8 cellular contexts compared by ENCODE assay signal in the genomic region with DNA sequence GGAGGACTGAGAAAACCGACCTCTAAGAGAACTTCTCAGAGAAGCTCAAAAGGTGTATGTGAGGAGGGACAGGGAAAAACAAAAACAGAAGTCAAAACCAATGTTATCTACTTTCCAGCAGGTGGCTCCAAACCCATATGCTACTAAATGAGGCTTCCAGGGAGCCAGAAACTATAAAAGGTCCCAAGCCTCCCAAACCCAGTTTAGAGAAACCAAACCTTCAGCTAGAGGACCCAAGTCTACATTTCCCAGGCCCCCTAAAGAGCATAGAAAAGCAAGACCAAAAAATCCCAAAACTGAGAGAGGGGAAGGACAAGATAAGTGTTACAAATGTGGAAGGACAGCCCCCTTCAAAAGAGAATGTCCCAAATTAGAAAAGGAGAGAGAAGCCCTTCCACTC. TPM values are rescaled to one million over a fixed set of nuclear protein-coding genes. Genes with fewer than 3 reads are reported as not detected.
DNase-seq lines count a peak whose midpoint lies in the region; ATAC-seq, FAIRE-seq and TF ChIP-seq lines count a peak whose summit lies in the region.

No MANE protein-coding gene starts in this region.

- no peaks in the 10 kb centered on the region for H3K9me3 Mint-ChIP-seq in CD4-positive, alpha-beta T cell

- no peak for FAIRE-seq in GM12891 (lab: Jason Lieb, UNC)

- CTCF ChIA-PET in CD4-positive, alpha-beta T cell (lab: Charles Lee): no interaction called here

- no peak for TF ChIP-seq POLR2A in GM12891 (IDR thresholded peaks at IDR 0.05; ENCODE audit: low read depth, low read length)

- peaks cover 0 to 4% of the 10 kb centered on the region in 2 donors for H3K36me3 ChIP-seq in left lung

- H3K36me3 Mint-ChIP-seq in CD4-positive, alpha-beta T cell (ENCODE audit: low read depth): no peaks in the 10 kb centered on the region

- H3K4me1 Mint-ChIP-seq in CD4-positive, alpha-beta T cell (ENCODE audit: low read depth): no peaks in the 10 kb centered on the region

- ATAC-seq in CD4-positive, alpha-beta T cell (ENCODE audit: poor library complexity): no peak
- ATAC-seq in GM18870 (IDR thresholded peaks at IDR 0.05; ENCODE audit: unreplicated experiment) (peak; percentile 40), left lung (peak; percentile 78), GM18520 (IDR thresholded peaks at IDR 0.05; ENCODE audit: unreplicated experiment) (no peak)

- no peak overlapping the region for H3K4me3 ChIP-seq in left lung

- no peak for DNase-seq in CD4-positive, alpha-beta T cell
- DNase-seq in NCI-H2227 treated with DMSO at 0.1 percent for 48 hours (lab: John Stamatoyannopoulos, UW): peak; percentile 8
- peak; percentile 10 for DNase-seq in cerebellum (ENCODE audit: low spot score)
- no peak for DNase-seq in left lung
- no peak for DNase-seq in GM12891 (ENCODE audit: insufficient read length, low spot score)
- DNase-seq in NCI-H187 treated with DMSO at 0.1 percent for 48 hours (lab: John Stamatoyannopoulos, UW): no peak

- no peak overlapping the region for H3K27ac Mint-ChIP-seq in CD4-positive, alpha-beta T cell

- intact Hi-C loops in CD4-positive, alpha-beta T cell (cut with DNase I, micrococcal nuclease): loop anchor here in 1 of 2 experiments (1.0 to 10.0 kb wide), 2 partner anchors 33 to 1888 kb away; no protein-coding TSS in a partner anchor
- intact Hi-C loops in left lung (cut with DNase I): no loop called here

- H3K4me1 ChIP-seq in left lung: peaks cover 3 to 10% of the 10 kb centered on the region in 2 donors

- TF ChIP-seq CTCF in CD4-positive, alpha-beta T cell (IDR thresholded peaks at IDR 0.05): peak; percentile 65
- peak; percentile 38 to 39 for TF ChIP-seq CTCF in left lung (IDR thresholded peaks at IDR 0.05)

- no peaks in the 10 kb centered on the region for H3K9me3 ChIP-seq in CD4-positive, alpha-beta T cell (ENCODE audit: control insufficient read depth, low read length)
- no peaks in the 10 kb centered on the region for H3K9me3 ChIP-seq in left lung

- POLR2A ChIA-PET in CD4-positive, alpha-beta T cell (lab: Charles Lee): no interaction called here

- no peaks in the 10 kb centered on the region for H3K27me3 Mint-ChIP-seq in CD4-positive, alpha-beta T cell

- H3K4me3 Mint-ChIP-seq in CD4-positive, alpha-beta T cell: no peak overlapping the region

- no peak overlapping the region for H3K27ac ChIP-seq in CD4-positive, alpha-beta T cell (ENCODE audit: low read depth, low read length)
- no peak overlapping the region for H3K27ac ChIP-seq in left lung

- no peaks in the 10 kb centered on the region for H3K27me3 ChIP-seq in CD4-positive, alpha-beta T cell (ENCODE audit: control insufficient read depth, insufficient read depth, low read length)
- no peaks in the 10 kb centered on the region for H3K27me3 ChIP-seq in left lung

TF ChIP-seq in GM12891, 5 proteins besides CTCF, POLR2A, EP300 and RAD21:
- no peak for TF ChIP-seq TAF1 (IDR thresholded peaks at IDR 0.05; ENCODE audit: low read depth, low read length)
- TF ChIP-seq SPI1 (IDR thresholded peaks at IDR 0.05; ENCODE audit: low read depth, low read length): no peak
- no peak for TF ChIP-seq POLR2AphosphoS5 (IDR thresholded peaks at IDR 0.05; ENCODE audit: low read depth, low read length)

RNA-seq across cellular contexts. Expression of a gene that starts 3.7 kb away (rescaled TPM):
- not detected for total RNA-seq in CD4-positive, alpha-beta T cell
- total RNA-seq in cerebellum (not detected), left lung (under 1 TPM in 1 of 2 donors, not detected in 1; 0.29 TPM)
- polyA plus RNA-seq in GM12891 (2012; ENCODE audit: low read depth, missing spikeins): not detected

RNA-seq across cellular contexts. Expression of a gene that starts 12.4 kb away (rescaled TPM):
- not detected for total RNA-seq in CD4-positive, alpha-beta T cell
- total RNA-seq in cerebellum (0.27 TPM), left lung (100 to 1,000 TPM in 1 of 2 donors, 1 to 10 TPM in 1; 7.8 to 127 TPM)
- not detected for polyA plus RNA-seq in GM12891 (2012; ENCODE audit: low read depth, missing spikeins)

RNA-seq across cellular contexts. Expression of a gene that starts 26.7 kb away (rescaled TPM):
- 10 to 100 TPM; 11.5 to 15.0 TPM for total RNA-seq in CD4-positive, alpha-beta T cell
- total RNA-seq in cerebellum: 9.2 TPM
- 10 to 100 TPM in 1 of 2 donors, 1 to 10 TPM in 1; 9.8 to 11.7 TPM for total RNA-seq in left lung
- polyA plus RNA-seq in GM12891 (2012; ENCODE audit: low read depth, missing spikeins): 12.6 TPM

RNA-seq across cellular contexts. Expression of a gene that starts 26.9 kb away (rescaled TPM):
- total RNA-seq in CD4-positive, alpha-beta T cell: 100 to 1,000 TPM; 103 to 109 TPM
- 33.8 TPM for total RNA-seq in cerebellum
- 10 to 100 TPM; 41.5 to 56.2 TPM for total RNA-seq in left lung
- polyA plus RNA-seq in GM12891 (2012; ENCODE audit: low read depth, missing spikeins): 48.8 TPM

RNA-seq across cellular contexts. Expression of a gene that starts 58.2 kb away (rescaled TPM):
- 1 to 10 TPM; 2.5 to 2.7 TPM for total RNA-seq in CD4-positive, alpha-beta T cell
- 3.3 TPM for total RNA-seq in cerebellum
- 10 to 100 TPM in 1 of 2 donors, 1 to 10 TPM in 1; 5.4 to 13.2 TPM for total RNA-seq in left lung
- 6.8 TPM for polyA plus RNA-seq in GM12891 (2012; ENCODE audit: low read depth, missing spikeins)

Comparison
In these comparisons a context has a peak if more than half of its experiments do, and no peak if none do; other contexts are left out.
1. ATAC-seq: peak in GM18870 (single experiment) and left lung (single experiment); none in CD4-positive, alpha-beta T cell (single experiment) and GM18520 (single experiment).
2. DNase-seq: peak in NCI-H2227 treated with DMSO at 0.1 percent for 48 hours (single experiment) and cerebellum (single experiment); none in CD4-positive, alpha-beta T cell (0 of 10), left lung (0 of 2), GM12891 (single experiment) and NCI-H187 treated with DMSO at 0.1 percent for 48 hours (single experiment).